1 cellular context compared by ENCODE assay signal in genomic region chr6:135063926-135064325, GRCh38.
TF ChIP-seq lines count a peak whose summit lies in the region.

No MANE protein-coding gene starts in this region.

TF ChIP-seq in GM23338, 12 proteins besides CTCF, POLR2A, EP300 and RAD21 (continued from another document):
- TF ChIP-seq ZNF462 (CRISPR knock-in tag; IDR thresholded peaks at IDR 0.05) (no peak), ZNF331 (CRISPR knock-in tag; IDR thresholded peaks at IDR 0.05; ENCODE audit: low read depth) (no peak), JUNB (IDR thresholded peaks at IDR 0.05; ENCODE audit: unreplicated experiment) (no peak), POLR2AphosphoS5 (IDR thresholded peaks at IDR 0.05; ENCODE audit: low read depth) (no peak), NANOG (IDR thresholded peaks at IDR 0.05; ENCODE audit: borderline replicate concordance) (no peak), ETS1 (IDR thresholded peaks at IDR 0.05) (no peak), STAT1 (IDR thresholded peaks at IDR 0.05; ENCODE audit: unreplicated experiment) (no peak), CREB1 (CRISPR knock-in tag; IDR thresholded peaks at IDR 0.05; ENCODE audit: low read depth) (no peak), EZH2 (IDR thresholded peaks at IDR 0.05; ENCODE audit: low read depth, unreplicated experiment) (no peak), ZNF114 (CRISPR knock-in tag; IDR thresholded peaks at IDR 0.05) (no peak)
